Comparison of ENCODE assay signal across 22 cellular contexts in the genomic region with DNA sequence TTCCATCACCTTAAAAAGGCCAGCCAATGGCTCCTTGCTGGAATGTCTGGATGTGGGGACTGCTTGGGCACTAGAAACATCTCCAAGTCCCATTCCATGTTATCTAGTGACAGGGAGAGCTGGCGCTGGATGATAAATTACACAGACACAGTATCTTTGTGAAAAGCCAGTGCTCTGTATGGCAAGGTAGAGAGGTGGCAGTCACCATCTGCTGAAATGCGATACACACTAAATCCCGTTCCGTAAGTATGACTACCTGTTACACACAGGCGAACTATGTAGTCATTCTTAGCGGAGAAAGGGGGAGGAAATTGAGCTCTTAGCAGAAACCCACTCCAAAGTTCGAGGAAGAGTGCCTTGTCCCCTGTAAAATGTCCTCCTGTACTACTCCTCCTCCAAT.
A peak's percentile ranks its signal among the peaks of the same experiment; 100 is the strongest.
DNase-seq lines count a peak whose midpoint lies in the region; ATAC-seq and TF ChIP-seq lines count a peak whose summit lies in the region.
"Had no signal": no experiment of that assay in that cellular context is flagged by ENCODE, and none has a peak within 500 bp of the region (broad histone marks: within the 10 kb centered on the region; RNA-seq: fewer than 3 reads in every experiment).

No MANE protein-coding gene starts in this region.

- no peaks in the 10 kb centered on the region for H3K4me1 Mint-ChIP-seq in activated CD8-positive, alpha-beta T cell treated with anti-CD3 and anti-CD28 coated beads for 36 hours (ENCODE audit: low read depth)
- H3K4me1 Mint-ChIP-seq: CD4-positive, CD25-positive, alpha-beta regulatory T cell had no signal

- no peak overlapping the region for H3K4me3 Mint-ChIP-seq in activated CD8-positive, alpha-beta T cell treated with anti-CD3 and anti-CD28 coated beads for 36 hours
- H3K4me3 Mint-ChIP-seq: CD4-positive, CD25-positive, alpha-beta regulatory T cell had no signal

- H3K27ac Mint-ChIP-seq in activated CD8-positive, alpha-beta T cell treated with anti-CD3 and anti-CD28 coated beads for 36 hours: no peak overlapping the region
- H3K27ac Mint-ChIP-seq: CD4-positive, CD25-positive, alpha-beta regulatory T cell had no signal

- peaks cover 0 to 22% of the 10 kb centered on the region in 2 donors for H3K4me1 ChIP-seq in right atrium auricular region
- H3K4me1 ChIP-seq: BE2C had no signal

- H3K27me3 Mint-ChIP-seq in activated CD8-positive, alpha-beta T cell treated with anti-CD3 and anti-CD28 coated beads for 36 hours: peaks cover 3% of the 10 kb centered on the region
- H3K27me3 Mint-ChIP-seq: CD4-positive, CD25-positive, alpha-beta regulatory T cell had no signal

- H3K9me3 ChIP-seq in right atrium auricular region: peaks cover 0 to 4% of the 10 kb centered on the region in 2 donors
- H3K9me3 ChIP-seq: BE2C had no signal

- ATAC-seq in Right ventricle myocardium inferior: peak; percentile 68
- ATAC-seq in HG03354 (IDR thresholded peaks at IDR 0.05; ENCODE audit: poor library complexity, severe bottlenecking, unreplicated experiment): no peak
- no peak for ATAC-seq in activated CD8-positive, alpha-beta T cell treated with anti-CD3 and anti-CD28 coated beads for 36 hours
- ATAC-seq: GM12878, HCT116 had no signal

- peaks cover 2% of the 10 kb centered on the region for H3K9me3 Mint-ChIP-seq in activated CD8-positive, alpha-beta T cell treated with anti-CD3 and anti-CD28 coated beads for 36 hours

- no peak for DNase-seq in Right ventricle myocardium inferior (ENCODE audit: missing footprints)
- DNase-seq in right atrium auricular region (ENCODE audit: low spot score): no peak
- peak; percentile 8 for DNase-seq in epithelial cell of esophagus (ENCODE audit: low read depth)
- peak; percentile 31 for DNase-seq in kidney tubule cell (ENCODE audit: low spot score)
- no peak for DNase-seq in activated CD8-positive, alpha-beta T cell treated with anti-CD3 and anti-CD28 coated beads for 36 hours
- DNase-seq in hepatic stellate cell (ENCODE audit: low spot score): no peak
- DNase-seq: BE2C; CD4-positive, CD25-positive, alpha-beta regulatory T cell; COR-L47; DMS153; EL; GM23248; KG1; NCI-H1417 treated with DMSO at 0.1 percent for 48 hours; NCI-H1930; NCI-H345; NCI-H526 treated with DMSO at 0.1 percent for 48 hours; SHP77 had no signal

- CTCF ChIA-PET in activated CD8-positive, alpha-beta T cell treated with anti-CD3 and anti-CD28 coated beads for 36 hours (lab: Charles Lee): no interaction called here

- H3K27me3 ChIP-seq in right atrium auricular region: no peaks in the 10 kb centered on the region
- H3K27me3 ChIP-seq: BE2C had no signal

- peak overlapping the region in 1 of 2 donors; percentile 57 for H3K27ac ChIP-seq in right atrium auricular region
- H3K27ac ChIP-seq: GM23248, SK-N-MC had no signal

- intact Hi-C loops in Right ventricle myocardium inferior (cut with DNase I): no loop called here
- intact Hi-C loops in activated CD8-positive, alpha-beta T cell treated with anti-CD3 and anti-CD28 coated beads for 36 hours (cut with micrococcal nuclease): no loop called here

- POLR2A ChIA-PET in activated CD8-positive, alpha-beta T cell treated with anti-CD3 and anti-CD28 coated beads for 36 hours (lab: Charles Lee): no interaction called here

- H3K4me3 ChIP-seq in right atrium auricular region (peak overlapping the region in 1 of 2 donors; percentile 3), epithelial cell of esophagus (ENCODE audit: low read length) (no peak overlapping the region)
- H3K4me3 ChIP-seq: GM12878, GM23248, SK-N-MC had no signal

- H3K36me3 Mint-ChIP-seq in activated CD8-positive, alpha-beta T cell treated with anti-CD3 and anti-CD28 coated beads for 36 hours (ENCODE audit: low read depth): no peaks in the 10 kb centered on the region
- H3K36me3 Mint-ChIP-seq: CD4-positive, CD25-positive, alpha-beta regulatory T cell had no signal

- no peaks in the 10 kb centered on the region for H3K36me3 ChIP-seq in right atrium auricular region
- H3K36me3 ChIP-seq: BE2C had no signal

- TF ChIP-seq CTCF in right atrium auricular region (IDR thresholded peaks at IDR 0.05) (no peak), epithelial cell of esophagus (IDR thresholded peaks at IDR 0.05; ENCODE audit: insufficient read depth, low read depth, low read length, missing control alignments) (no peak)
- no peak for TF ChIP-seq CTCF in activated CD8-positive, alpha-beta T cell treated with anti-CD3 and anti-CD28 coated beads for 36 hours (IDR thresholded peaks at IDR 0.05)

Comparison
In these comparisons a context has a peak if more than half of its experiments do, and no peak if none do; other contexts are left out.
1. DNase-seq: peak in epithelial cell of esophagus (single experiment) and kidney tubule cell (single experiment); none in Right ventricle myocardium inferior (single experiment), right atrium auricular region (single experiment), activated CD8-positive, alpha-beta T cell treated with anti-CD3 and anti-CD28 coated beads for 36 hours (single experiment) and hepatic stellate cell (single experiment).